ENCODE assay signal across 26 cellular contexts in genomic region chr2:217709496-217710217, GRCh38.
DNase-seq lines count a peak whose midpoint lies in the region; ATAC-seq and TF ChIP-seq lines count a peak whose summit lies in the region.
"Had no signal": no experiment of that assay in that cellular context is flagged by ENCODE, and none has a peak within 500 bp of the region (broad histone marks: within the 10 kb centered on the region; RNA-seq: fewer than 3 reads in every experiment).

No MANE protein-coding gene starts in this region.

- no peaks in the 10 kb centered on the region for H3K27me3 ChIP-seq in heart right ventricle
- H3K27me3 ChIP-seq in upper lobe of left lung, result no peaks in the 10 kb centered on the region
- H3K27me3 ChIP-seq: transverse colon had no signal

- CTCF ChIA-PET in activated CD8-positive, alpha-beta memory T cell treated with anti-CD3 and anti-CD28 coated beads, Interleukin-2, amount 10 ng/mL, durations not matched to agents 7 days and 5 days (lab: Charles Lee), result no interaction called here

- H3K27ac ChIP-seq in heart right ventricle (no peak overlapping the region), upper lobe of left lung (no peak overlapping the region)
- H3K27ac ChIP-seq: left ventricle myocardium inferior had no signal

- H3K27me3 Mint-ChIP-seq in nephron (ENCODE audit: low read depth), result no peaks in the 10 kb centered on the region
- H3K27me3 Mint-ChIP-seq in activated CD8-positive, alpha-beta memory T cell treated with anti-CD3 and anti-CD28 coated beads, Interleukin-2, amount 10 ng/mL, durations not matched to agents 7 days and 5 days, result no peaks in the 10 kb centered on the region

- H3K4me3 Mint-ChIP-seq in nephron, result no peak overlapping the region
- no peak overlapping the region for H3K4me3 Mint-ChIP-seq in activated CD8-positive, alpha-beta memory T cell treated with anti-CD3 and anti-CD28 coated beads, Interleukin-2, amount 10 ng/mL, durations not matched to agents 7 days and 5 days
- H3K4me3 Mint-ChIP-seq: naive thymus-derived CD4-positive, alpha-beta T cell had no signal

- no peak for TF ChIP-seq POLR2A in upper lobe of left lung (IDR thresholded peaks at IDR 0.05)

- peak; percentile 26 for DNase-seq in cardiac septum (ENCODE audit: low spot score)
- no peak for DNase-seq in heart right ventricle
- DNase-seq in epithelial cell of esophagus (ENCODE audit: low read depth), result peak; percentile 14
- DNase-seq in activated CD8-positive, alpha-beta memory T cell treated with anti-CD3 and anti-CD28 coated beads, Interleukin-2, amount 10 ng/mL, durations not matched to agents 7 days and 5 days, result no peak
- no peak for DNase-seq in upper lobe of left lung
- DNase-seq in NCI-H446 (lab: John Stamatoyannopoulos, UW), result no peak
- no peak for DNase-seq in activated CD4-positive, CD25-positive, alpha-beta regulatory T cell treated with anti-CD3 and anti-CD28 coated beads, Interleukin-2, amount 50 U/mL, for 72 hours
- DNase-seq: 8988T; activated CD4-positive, alpha-beta T cell treated with anti-CD3 and anti-CD28 coated beads, Interleukin-2, amount 50 U/mL, for 48 hours; activated naive CD4-positive, alpha-beta T cell treated with Interleukin-2 at 50 U/mL for 16 hours; cerebellar nuclear complex; DMS79 treated with DMSO at 0.1 percent for 48 hours; GF-D8; glutamatergic neuron; left ventricle myocardium inferior; midbrain; naive thymus-derived CD4-positive, alpha-beta T cell; NCI-H1417; NCI-H2029; NCI-H524 treated with DMSO at 0.1 percent for 48 hours; nucleus accumbens; SHP77; stimulated activated CD4-positive, alpha-beta T cell treated with anti-CD3 and anti-CD28 coated beads, Interleukin-4, amount 100 ng/mL, for 24 hours; transverse colon had no signal

- ATAC-seq in heart right ventricle (no peak), upper lobe of left lung (ENCODE audit: low FRiP score in 2 of 2) (no peak)
- ATAC-seq in activated CD8-positive, alpha-beta memory T cell treated with anti-CD3 and anti-CD28 coated beads, Interleukin-2, amount 10 ng/mL, durations not matched to agents 7 days and 5 days, result no peak
- ATAC-seq: activated CD4-positive, CD25-positive, alpha-beta regulatory T cell treated with anti-CD3 and anti-CD28 coated beads, Interleukin-2, amount 50 U/mL, for 24 hours; naive thymus-derived CD4-positive, alpha-beta T cell had no signal

- H3K36me3 ChIP-seq in heart right ventricle, result no peaks in the 10 kb centered on the region
- no peaks in the 10 kb centered on the region for H3K36me3 ChIP-seq in upper lobe of left lung
- H3K36me3 ChIP-seq: left ventricle myocardium inferior, transverse colon had no signal

- H3K9me3 ChIP-seq in heart right ventricle (no peaks in the 10 kb centered on the region), upper lobe of left lung (no peaks in the 10 kb centered on the region)
- H3K9me3 ChIP-seq: left ventricle myocardium inferior, transverse colon had no signal

- peaks cover 73% of the 10 kb centered on the region for H3K4me1 Mint-ChIP-seq in nephron
- no peaks in the 10 kb centered on the region for H3K4me1 Mint-ChIP-seq in activated CD8-positive, alpha-beta memory T cell treated with anti-CD3 and anti-CD28 coated beads, Interleukin-2, amount 10 ng/mL, durations not matched to agents 7 days and 5 days

- H3K27ac Mint-ChIP-seq in nephron, result peak overlapping the region in 2 of 3 experiments; percentile 47 to 98
- H3K27ac Mint-ChIP-seq in activated CD8-positive, alpha-beta memory T cell treated with anti-CD3 and anti-CD28 coated beads, Interleukin-2, amount 10 ng/mL, durations not matched to agents 7 days and 5 days, result no peak overlapping the region
- H3K27ac Mint-ChIP-seq: naive thymus-derived CD4-positive, alpha-beta T cell had no signal

- TF ChIP-seq CTCF in heart right ventricle (IDR thresholded peaks at IDR 0.05) (no peak), epithelial cell of esophagus (IDR thresholded peaks at IDR 0.05; ENCODE audit: insufficient read depth, low read depth, low read length, missing control alignments) (no peak), nephron (IDR thresholded peaks at IDR 0.05; ENCODE audit: unreplicated experiment in 3 of 3) (no peak), upper lobe of left lung (IDR thresholded peaks at IDR 0.05) (no peak)

- H3K9me3 Mint-ChIP-seq in nephron, result no peaks in the 10 kb centered on the region
- H3K9me3 Mint-ChIP-seq in activated CD8-positive, alpha-beta memory T cell treated with anti-CD3 and anti-CD28 coated beads, Interleukin-2, amount 10 ng/mL, durations not matched to agents 7 days and 5 days (ENCODE audit: low read depth), result no peaks in the 10 kb centered on the region
- H3K9me3 Mint-ChIP-seq: naive thymus-derived CD4-positive, alpha-beta T cell had no signal

- H3K4me1 ChIP-seq in heart right ventricle, result peaks cover 0 to 31% (median 25%) of the 10 kb centered on the region in 9 donors
- H3K4me1 ChIP-seq in upper lobe of left lung, result peaks cover 9 to 23% (median 17%) of the 10 kb centered on the region in 4 donors

- TF ChIP-seq EP300 in upper lobe of left lung (IDR thresholded peaks at IDR 0.05), result no peak

- H3K36me3 Mint-ChIP-seq in nephron (ENCODE audit: low read depth), result no peaks in the 10 kb centered on the region
- H3K36me3 Mint-ChIP-seq in activated CD8-positive, alpha-beta memory T cell treated with anti-CD3 and anti-CD28 coated beads, Interleukin-2, amount 10 ng/mL, durations not matched to agents 7 days and 5 days, result no peaks in the 10 kb centered on the region
- H3K36me3 Mint-ChIP-seq: naive thymus-derived CD4-positive, alpha-beta T cell had no signal

- H3K4me3 ChIP-seq in heart right ventricle, result no peak overlapping the region
- no peak overlapping the region for H3K4me3 ChIP-seq in epithelial cell of esophagus (ENCODE audit: low read length)
- H3K4me3 ChIP-seq in upper lobe of left lung, result no peak overlapping the region
- H3K4me3 ChIP-seq: left ventricle myocardium inferior, transverse colon had no signal

- intact Hi-C loops in cardiac septum (cut with DNase I) (loop anchor here (5.0 kb wide), 5 partner anchors 57 to 1192 kb away; partner anchors contain the start of gene IGFBP5), heart right ventricle (cut with DNase I) (loop anchor here (5.0 to 10.0 kb wide), 15 partner anchors 57 to 1192 kb away; partner anchors contain the start of gene IGFBP5 (in 5 of the 10))

- WGBS in heart right ventricle, 2 donors, result 80 to 85% methylated on average over 3 of the region's 3 CpGs
- 74 to 81% methylated on average over 3 of the region's 3 CpGs for WGBS in upper lobe of left lung, 2 donors

Comparison
In these comparisons a context has a peak if more than half of its experiments do, and no peak if none do; other contexts are left out.
1. DNase-seq: peak in cardiac septum (single experiment) and epithelial cell of esophagus (single experiment); none in heart right ventricle (0 of 2), activated CD8-positive, alpha-beta memory T cell treated with anti-CD3 and anti-CD28 coated beads, Interleukin-2, amount 10 ng/mL, durations not matched to agents 7 days and 5 days (single experiment), upper lobe of left lung (0 of 2), NCI-H446 (0 of 2) and activated CD4-positive, CD25-positive, alpha-beta regulatory T cell treated with anti-CD3 and anti-CD28 coated beads, Interleukin-2, amount 50 U/mL, for 72 hours (single experiment).